1 cellular context compared by ENCODE assay signal in the genomic region with DNA sequence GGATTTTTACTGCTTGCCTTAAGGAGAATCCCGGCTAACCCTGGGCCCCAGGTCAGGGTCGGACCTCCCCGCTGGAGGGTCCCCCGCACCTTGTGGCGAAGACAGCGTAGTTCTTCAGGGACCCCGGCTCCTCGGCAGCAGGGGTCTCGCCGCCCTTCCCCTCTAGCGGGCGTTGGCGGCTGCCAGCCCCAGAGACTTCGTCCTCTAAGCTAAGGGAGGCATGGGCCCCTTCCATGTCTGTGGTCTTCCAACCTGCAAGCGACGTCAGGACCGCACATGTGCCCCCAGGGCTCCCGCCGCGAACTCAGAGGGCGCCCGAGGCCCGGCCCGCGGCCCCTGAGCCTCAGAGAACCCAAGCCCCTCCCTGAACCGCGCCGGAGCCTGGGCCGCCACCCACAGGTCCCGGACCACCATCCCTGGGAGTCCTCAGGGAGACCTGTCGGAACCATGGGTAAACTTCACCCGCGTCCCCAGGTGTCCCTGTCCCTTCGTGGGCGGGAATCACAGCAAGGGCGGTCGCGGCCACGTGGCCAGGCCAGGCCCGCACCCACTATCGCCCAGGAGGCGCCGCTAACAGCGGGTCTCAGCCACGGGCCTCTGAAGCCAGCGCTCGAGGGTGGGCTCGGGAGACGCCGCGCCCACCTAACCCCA.
TF ChIP-seq lines count a peak whose summit lies in the region.

No MANE protein-coding gene starts in this region.

TF ChIP-seq in SK-N-SH treated with all-trans-retinoic acid at 6 μM for 48 hours, 23 proteins besides CTCF, POLR2A, EP300 and RAD21 (continued from another document):
- TF ChIP-seq TOX (CRISPR knock-in tag; IDR thresholded peaks at IDR 0.05; ENCODE audit: borderline replicate concordance) (no peak), ESRRG (CRISPR knock-in tag; IDR thresholded peaks at IDR 0.05) (no peak), PPARA (CRISPR knock-in tag; IDR thresholded peaks at IDR 0.05; ENCODE audit: borderline replicate concordance) (no peak), ZC3H10 (CRISPR knock-in tag; IDR thresholded peaks at IDR 0.05) (no peak), CSDC2 (CRISPR knock-in tag; IDR thresholded peaks at IDR 0.05) (no peak), ZFP30 (CRISPR knock-in tag; IDR thresholded peaks at IDR 0.05) (no peak), ISL1 (CRISPR knock-in tag; IDR thresholded peaks at IDR 0.05) (no peak), ZNF565 (CRISPR knock-in tag; conservative IDR thresholded peaks at IDR 0.05; ENCODE audit: low read depth) (no peak)
- TF ChIP-seq, protein P1, sequence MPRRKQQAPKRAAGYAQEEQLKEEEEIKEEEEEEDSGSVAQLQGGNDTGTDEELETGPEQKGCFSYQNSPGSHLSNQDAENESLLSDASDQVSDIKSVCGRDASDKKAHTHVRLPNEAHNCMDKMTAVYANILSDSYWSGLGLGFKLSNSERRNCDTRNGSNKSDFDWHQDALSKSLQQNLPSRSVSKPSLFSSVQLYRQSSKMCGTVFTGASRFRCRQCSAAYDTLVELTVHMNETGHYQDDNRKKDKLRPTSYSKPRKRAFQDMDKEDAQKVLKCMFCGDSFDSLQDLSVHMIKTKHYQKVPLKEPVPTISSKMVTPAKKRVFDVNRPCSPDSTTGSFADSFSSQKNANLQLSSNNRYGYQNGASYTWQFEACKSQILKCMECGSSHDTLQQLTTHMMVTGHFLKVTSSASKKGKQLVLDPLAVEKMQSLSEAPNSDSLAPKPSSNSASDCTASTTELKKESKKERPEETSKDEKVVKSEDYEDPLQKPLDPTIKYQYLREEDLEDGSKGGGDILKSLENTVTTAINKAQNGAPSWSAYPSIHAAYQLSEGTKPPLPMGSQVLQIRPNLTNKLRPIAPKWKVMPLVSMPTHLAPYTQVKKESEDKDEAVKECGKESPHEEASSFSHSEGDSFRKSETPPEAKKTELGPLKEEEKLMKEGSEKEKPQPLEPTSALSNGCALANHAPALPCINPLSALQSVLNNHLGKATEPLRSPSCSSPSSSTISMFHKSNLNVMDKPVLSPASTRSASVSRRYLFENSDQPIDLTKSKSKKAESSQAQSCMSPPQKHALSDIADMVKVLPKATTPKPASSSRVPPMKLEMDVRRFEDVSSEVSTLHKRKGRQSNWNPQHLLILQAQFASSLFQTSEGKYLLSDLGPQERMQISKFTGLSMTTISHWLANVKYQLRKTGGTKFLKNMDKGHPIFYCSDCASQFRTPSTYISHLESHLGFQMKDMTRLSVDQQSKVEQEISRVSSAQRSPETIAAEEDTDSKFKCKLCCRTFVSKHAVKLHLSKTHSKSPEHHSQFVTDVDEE (CRISPR knock-in tag; IDR thresholded peaks at IDR 0.05) = no peak
